In genomic region chr2:73386894-73387636, GRCh38 we compare ENCODE assay signal across 8 cellular contexts. TPM values are rescaled to one million over a fixed set of nuclear protein-coding genes. Genes with fewer than 3 reads are reported as not detected.
DNase-seq lines count a peak whose midpoint lies in the region; ATAC-seq and TF ChIP-seq lines count a peak whose summit lies in the region.

No MANE protein-coding gene starts in this region.

- H3K27ac Mint-ChIP-seq in T-helper 1 cell treated with Interleukin-12 subunit alpha and Interleukin-12 subunit beta and Interleukin-4 antibody, amounts not matched to agents 30 μg/mL and 1 μg/mL, for 36 hours, result no peak overlapping the region

- no peaks in the 10 kb centered on the region for H3K9me3 ChIP-seq in WERI-Rb-1 (ENCODE audit: severe bottlenecking)
- H3K9me3 ChIP-seq in iPS-18c (ENCODE audit: control insufficient read depth, insufficient read depth, low read length), result peaks cover 2% of the 10 kb centered on the region
- H3K9me3 ChIP-seq in suprapubic skin, result no peaks in the 10 kb centered on the region

- no peak for TF ChIP-seq POLR2A in suprapubic skin (IDR thresholded peaks at IDR 0.05)

- in situ Hi-C loops in GM13976 (cut with MboI; ENCODE audit: low sequenced_read_pairs, unreplicated experiment), result no loop called here

- H3K36me3 ChIP-seq in WERI-Rb-1 (peaks cover 11% of the 10 kb centered on the region), suprapubic skin (no peaks in the 10 kb centered on the region)

- 18% methylated on average over 6 of the region's 6 CpGs for whole genome bisulfite sequencing in suprapubic skin

- peaks cover 11% of the 10 kb centered on the region for H3K27me3 Mint-ChIP-seq in T-helper 1 cell treated with Interleukin-12 subunit alpha and Interleukin-12 subunit beta and Interleukin-4 antibody, amounts not matched to agents 30 μg/mL and 1 μg/mL, for 36 hours (ENCODE audit: low read depth)

- H3K4me1 Mint-ChIP-seq in T-helper 1 cell treated with Interleukin-12 subunit alpha and Interleukin-12 subunit beta and Interleukin-4 antibody, amounts not matched to agents 30 μg/mL and 1 μg/mL, for 36 hours (ENCODE audit: low read depth), result peaks cover 27% of the 10 kb centered on the region

- peak overlapping the region; percentile 69 for H3K4me3 ChIP-seq in WERI-Rb-1 (ENCODE audit: low read depth, low read length)
- peak overlapping the region; percentile 99 for H3K4me3 ChIP-seq in iPS-18c (ENCODE audit: insufficient read depth, low read depth, low read length)
- H3K4me3 ChIP-seq in suprapubic skin, result peak overlapping the region; percentile 84

- no peak for TF ChIP-seq EP300 in suprapubic skin (IDR thresholded peaks at IDR 0.05)

- H3K4me1 ChIP-seq in suprapubic skin, result peaks cover 18% of the 10 kb centered on the region

- peak overlapping the region; percentile 94 for H3K27ac ChIP-seq in WERI-Rb-1
- no peak overlapping the region for H3K27ac ChIP-seq in suprapubic skin

- H3K36me3 Mint-ChIP-seq in T-helper 1 cell treated with Interleukin-12 subunit alpha and Interleukin-12 subunit beta and Interleukin-4 antibody, amounts not matched to agents 30 μg/mL and 1 μg/mL, for 36 hours (ENCODE audit: low read depth), result no peaks in the 10 kb centered on the region

- H3K27me3 ChIP-seq in WERI-Rb-1 (ENCODE audit: insufficient read depth, low read depth, severe bottlenecking) (no peaks in the 10 kb centered on the region), suprapubic skin (no peaks in the 10 kb centered on the region)

- DNase-seq in T-helper 1 cell, result no peak
- no peak for DNase-seq in WERI-Rb-1
- no peak for DNase-seq in suprapubic skin (ENCODE audit: low spot score in 2 of 2)
- no peak for DNase-seq in COLO668 (lab: John Stamatoyannopoulos, UW; ENCODE audit: unreplicated experiment)
- DNase-seq in GM13976 (ENCODE audit: low spot score), result no peak

- no peaks in the 10 kb centered on the region for H3K9me3 Mint-ChIP-seq in T-helper 1 cell treated with Interleukin-12 subunit alpha and Interleukin-12 subunit beta and Interleukin-4 antibody, amounts not matched to agents 30 μg/mL and 1 μg/mL, for 36 hours

- ATAC-seq in HG03135 (IDR thresholded peaks at IDR 0.05; ENCODE audit: unreplicated experiment), result no peak

- peak overlapping the region; percentile 90 for H3K4me3 Mint-ChIP-seq in T-helper 1 cell treated with Interleukin-12 subunit alpha and Interleukin-12 subunit beta and Interleukin-4 antibody, amounts not matched to agents 30 μg/mL and 1 μg/mL, for 36 hours

- no peak for TF ChIP-seq CTCF in WERI-Rb-1 (IDR thresholded peaks at IDR 0.05; ENCODE audit: low read depth, low read length)
- TF ChIP-seq CTCF in suprapubic skin (IDR thresholded peaks at IDR 0.05), result no peak
- no peak for TF ChIP-seq CTCF in GM13976 (IDR thresholded peaks at IDR 0.05; ENCODE audit: borderline replicate concordance, control extremely low read depth, extremely low read depth, insufficient read depth, missing control alignments)

RNA-seq across cellular contexts. Expression of gene ALMS1, which starts 1.4 kb away (rescaled TPM):
- total RNA-seq in suprapubic skin, result 10 to 100 TPM; 12.3 to 24.0 (median 18.5) TPM
